ENCODE assay signal across 9 cellular contexts in genomic region chr7:105352018-105352612, GRCh38. TPM values are rescaled to one million over a fixed set of nuclear protein-coding genes. Genes with fewer than 3 reads are reported as not detected.
DNase-seq lines count a peak whose midpoint lies in the region; ATAC-seq and TF ChIP-seq lines count a peak whose summit lies in the region.
"Had no signal": no experiment of that assay in that cellular context is flagged by ENCODE, and none has a peak within 500 bp of the region (broad histone marks: within the 10 kb centered on the region; RNA-seq: fewer than 3 reads in every experiment).

No MANE protein-coding gene starts in this region.

- H3K4me3 Mint-ChIP-seq in activated T-cell treated with anti-CD3 and anti-CD28 coated beads, Interleukin-2, amount 50 U/mL, for 24 hours: peak overlapping the region; percentile 47
- no peak overlapping the region for H3K4me3 Mint-ChIP-seq in type B pancreatic cell

- intact Hi-C loops in posterior cingulate gyrus (cut with DNase I): no loop called here

- H3K27me3 Mint-ChIP-seq in activated T-cell treated with anti-CD3 and anti-CD28 coated beads, Interleukin-2, amount 50 U/mL, for 24 hours: no peaks in the 10 kb centered on the region
- no peaks in the 10 kb centered on the region for H3K27me3 Mint-ChIP-seq in type B pancreatic cell

- peaks cover 68% of the 10 kb centered on the region for H3K4me1 Mint-ChIP-seq in activated T-cell treated with anti-CD3 and anti-CD28 coated beads, Interleukin-2, amount 50 U/mL, for 24 hours (ENCODE audit: low read depth)
- peaks cover 16% of the 10 kb centered on the region for H3K4me1 Mint-ChIP-seq in type B pancreatic cell (ENCODE audit: unreplicated experiment)

- TF ChIP-seq CTCF in GM12865 (IDR thresholded peaks at IDR 0.05; ENCODE audit: insufficient read depth, low read depth, low read length, missing control alignments) (no peak), fibroblast of pulmonary artery (IDR thresholded peaks at IDR 0.05; ENCODE audit: low read length, missing control alignments) (no peak), type B pancreatic cell (conservative IDR thresholded peaks at IDR 0.05) (no peak)

- H3K27ac Mint-ChIP-seq in activated T-cell treated with anti-CD3 and anti-CD28 coated beads, Interleukin-2, amount 50 U/mL, for 24 hours: peak overlapping the region; percentile 89
- no peak overlapping the region for H3K27ac Mint-ChIP-seq in type B pancreatic cell

- peak; percentile 91 for ATAC-seq in HG02678 (IDR thresholded peaks at IDR 0.05; ENCODE audit: unreplicated experiment)

- DNase-seq in GM12865 (ENCODE audit: low read depth) (peak; percentile 92), NCI-H526 (lab: John Stamatoyannopoulos, UW) (peak; percentile 79 to 87), fibroblast of pulmonary artery (ENCODE audit: low read depth) (peak; percentile 95), posterior cingulate gyrus (peak; percentile 29 to 93 (median 58)), ureter (ENCODE audit: low spot score) (peak; percentile 60), type B pancreatic cell (ENCODE audit: extremely low spot score, unreplicated experiment) (no peak)
- DNase-seq in activated T-cell treated with anti-CD3 and anti-CD28 coated beads, Interleukin-2, amount 50 U/mL, for 24 hours: peak; percentile 63

- H3K36me3 Mint-ChIP-seq in activated T-cell treated with anti-CD3 and anti-CD28 coated beads, Interleukin-2, amount 50 U/mL, for 24 hours (ENCODE audit: low read depth): no peaks in the 10 kb centered on the region
- no peaks in the 10 kb centered on the region for H3K36me3 Mint-ChIP-seq in type B pancreatic cell

- no peaks in the 10 kb centered on the region for H3K9me3 Mint-ChIP-seq in activated T-cell treated with anti-CD3 and anti-CD28 coated beads, Interleukin-2, amount 50 U/mL, for 24 hours
- H3K9me3 Mint-ChIP-seq in type B pancreatic cell: no peaks in the 10 kb centered on the region

- H3K4me3 ChIP-seq in GM12865 (ENCODE audit: low read depth, low read length): no peak overlapping the region
- H3K4me3 ChIP-seq in fibroblast of pulmonary artery (replicated peaks; ENCODE audit: low read depth, low read length): peak overlapping the region; percentile 19
- H3K4me3 ChIP-seq: cardiac muscle cell had no signal

RNA-seq across cellular contexts. Expression of gene SRPK2, which starts 36.6 kb away (rescaled TPM):
- total RNA-seq in ureter (54.1 TPM), type B pancreatic cell (ENCODE audit: low replicate concordance) (30.4 and 36.0 TPM in 2 replicates)
